In genomic region chr12:104886418-104887401, GRCh38 we compare ENCODE assay signal across 17 cellular contexts.
DNase-seq lines count a peak whose midpoint lies in the region; TF ChIP-seq lines count a peak whose summit lies in the region.
"Had no signal": no experiment of that assay in that cellular context is flagged by ENCODE, and none has a peak within 500 bp of the region (broad histone marks: within the 10 kb centered on the region; RNA-seq: fewer than 3 reads in every experiment).

No MANE protein-coding gene starts in this region.

- no peaks in the 10 kb centered on the region for H3K27me3 Mint-ChIP-seq in type B pancreatic cell

- H3K27ac Mint-ChIP-seq in type B pancreatic cell: peak overlapping the region; percentile 23
- H3K27ac Mint-ChIP-seq: activated CD8-positive, alpha-beta memory T cell treated with anti-CD3 and anti-CD28 coated beads, Interleukin-2, amount 10 ng/mL, durations not matched to agents 7 days and 5 days; activated naive CD4-positive, alpha-beta T cell treated with anti-CD3 and anti-CD28 coated beads, Interleukin-2, amount 50 U/mL, for 24 hours; neural progenitor cell had no signal

- peaks cover 4% of the 10 kb centered on the region for H3K9me3 Mint-ChIP-seq in type B pancreatic cell
- H3K9me3 Mint-ChIP-seq: activated naive CD4-positive, alpha-beta T cell treated with anti-CD3 and anti-CD28 coated beads, Interleukin-2, amount 50 U/mL, for 24 hours had no signal

- H3K36me3 Mint-ChIP-seq in type B pancreatic cell: no peaks in the 10 kb centered on the region
- H3K36me3 Mint-ChIP-seq: activated CD8-positive, alpha-beta memory T cell treated with anti-CD3 and anti-CD28 coated beads, Interleukin-2, amount 10 ng/mL, durations not matched to agents 7 days and 5 days; neural progenitor cell had no signal

- DNase-seq in NCI-H2196 (lab: John Stamatoyannopoulos, UW; ENCODE audit: unreplicated experiment) (peak; percentile 21), NCI-H2196 treated with DMSO at 0.1 percent for 48 hours (lab: John Stamatoyannopoulos, UW; ENCODE audit: unreplicated experiment) (no peak), NCI-H748 (lab: John Stamatoyannopoulos, UW; ENCODE audit: unreplicated experiment) (peak; percentile 62), fibroblast of gingiva (ENCODE audit: low read depth) (peak; percentile 25), type B pancreatic cell (ENCODE audit: extremely low spot score, unreplicated experiment) (no peak), AML-193 (lab: John Stamatoyannopoulos, UW) (no peak), NCI-H510A (lab: John Stamatoyannopoulos, UW) (no peak), iPS-NIHi7 (ENCODE audit: extremely low spot score) (no peak)
- DNase-seq: ACHN; activated CD8-positive, alpha-beta memory T cell treated with anti-CD3 and anti-CD28 coated beads, Interleukin-2, amount 10 ng/mL, durations not matched to agents 7 days and 5 days; heart right ventricle; left ventricle myocardium superior; small intestine; T1000; thyroid gland had no signal

- no peaks in the 10 kb centered on the region for H3K4me1 Mint-ChIP-seq in type B pancreatic cell (ENCODE audit: unreplicated experiment)
- H3K4me1 Mint-ChIP-seq: activated CD8-positive, alpha-beta memory T cell treated with anti-CD3 and anti-CD28 coated beads, Interleukin-2, amount 10 ng/mL, durations not matched to agents 7 days and 5 days; neural progenitor cell had no signal

- no peak overlapping the region for H3K4me3 Mint-ChIP-seq in type B pancreatic cell
- H3K4me3 Mint-ChIP-seq: activated CD8-positive, alpha-beta memory T cell treated with anti-CD3 and anti-CD28 coated beads, Interleukin-2, amount 10 ng/mL, durations not matched to agents 7 days and 5 days; activated naive CD4-positive, alpha-beta T cell treated with anti-CD3 and anti-CD28 coated beads, Interleukin-2, amount 50 U/mL, for 24 hours; neural progenitor cell had no signal

- TF ChIP-seq CTCF in type B pancreatic cell (conservative IDR thresholded peaks at IDR 0.05): no peak

Comparison
In these comparisons a context has a peak if more than half of its experiments do, and no peak if none do; other contexts are left out.
1. DNase-seq: peak in NCI-H2196 (single experiment), NCI-H748 (single experiment) and fibroblast of gingiva (single experiment); none in NCI-H2196 treated with DMSO at 0.1 percent for 48 hours (single experiment), type B pancreatic cell (single experiment), AML-193 (0 of 2), NCI-H510A (single experiment) and iPS-NIHi7 (single experiment).